Comparison of ENCODE assay signal across 9 cellular contexts in genomic region chr2:96832751-96833507, GRCh38. TPM values are rescaled to one million over a fixed set of nuclear protein-coding genes. Genes with fewer than 3 reads are reported as not detected.
A peak's percentile ranks its signal among the peaks of the same experiment; 100 is the strongest.
DNase-seq lines count a peak whose midpoint lies in the region; ATAC-seq, FAIRE-seq and TF ChIP-seq lines count a peak whose summit lies in the region.
"Had no signal": no experiment of that assay in that cellular context is flagged by ENCODE, and none has a peak within 500 bp of the region (broad histone marks: within the 10 kb centered on the region; RNA-seq: fewer than 3 reads in every experiment).

No MANE protein-coding gene starts in this region.

- H3K36me3 Mint-ChIP-seq in stimulated activated naive B cell treated with anti-CD40 and anti-IgM and Interleukin-4, amounts not matched to agents 10 μg/mL and 1 μg/mL and 100 μg/mL, for 72 hours: peaks cover 32 to 45% of the 10 kb centered on the region in 2 donors

- H3K36me3 ChIP-seq in iPS-15b (ENCODE audit: control insufficient read depth, insufficient read depth, low read length): peaks cover 21% of the 10 kb centered on the region

- no peak overlapping the region for H3K9ac ChIP-seq in iPS-15b (ENCODE audit: low read depth, low read length)

- ATAC-seq in stimulated activated naive B cell treated with anti-CD40 and anti-IgM and Interleukin-4, amounts not matched to agents 10 μg/mL and 1 μg/mL and 100 μg/mL, for 72 hours (replicated peaks): peak in 1 of 2 donors; percentile 31
- no peak for ATAC-seq in HG02870 (IDR thresholded peaks at IDR 0.05; ENCODE audit: unreplicated experiment)

- H3K9me3 Mint-ChIP-seq in stimulated activated naive B cell treated with anti-CD40 and anti-IgM and Interleukin-4, amounts not matched to agents 10 μg/mL and 1 μg/mL and 100 μg/mL, for 72 hours: no peaks in the 10 kb centered on the region

- peak; percentile 13; the same call in 1 of the 2 replicates for TF ChIP-seq RAD21 in Ishikawa (IDR thresholded peaks at IDR 0.05; ENCODE audit: low read depth)

- no peaks in the 10 kb centered on the region for H3K27me3 ChIP-seq in iPS-15b (ENCODE audit: control insufficient read depth, insufficient read depth, low read length)
- H3K27me3 ChIP-seq: dorsolateral prefrontal cortex had no signal

- H3K9me3 ChIP-seq in iPS-15b (ENCODE audit: control insufficient read depth, insufficient read depth, low read length): no peaks in the 10 kb centered on the region

- peaks cover 9 to 10% of the 10 kb centered on the region in 2 donors for H3K4me1 Mint-ChIP-seq in stimulated activated naive B cell treated with anti-CD40 and anti-IgM and Interleukin-4, amounts not matched to agents 10 μg/mL and 1 μg/mL and 100 μg/mL, for 72 hours

- H3K27me3 Mint-ChIP-seq in stimulated activated naive B cell treated with anti-CD40 and anti-IgM and Interleukin-4, amounts not matched to agents 10 μg/mL and 1 μg/mL and 100 μg/mL, for 72 hours: no peaks in the 10 kb centered on the region

- no peak for FAIRE-seq in GM12891 (lab: Jason Lieb, UNC)

- H3K27ac Mint-ChIP-seq in stimulated activated naive B cell treated with anti-CD40 and anti-IgM and Interleukin-4, amounts not matched to agents 10 μg/mL and 1 μg/mL and 100 μg/mL, for 72 hours: peak overlapping the region; percentile 59

- H3K4me3 Mint-ChIP-seq in stimulated activated naive B cell treated with anti-CD40 and anti-IgM and Interleukin-4, amounts not matched to agents 10 μg/mL and 1 μg/mL and 100 μg/mL, for 72 hours: no peak overlapping the region

- TF ChIP-seq EP300 in Ishikawa (IDR thresholded peaks at IDR 0.05; ENCODE audit: borderline replicate concordance): no peak

- H3K4me1 ChIP-seq in iPS-15b (ENCODE audit: control insufficient read depth, insufficient read depth, low read length): peaks cover 7% of the 10 kb centered on the region

- peak overlapping the region; percentile 6 for H3K4me3 ChIP-seq in iPS-15b (ENCODE audit: low read depth, low read length)
- H3K4me3 ChIP-seq: dorsolateral prefrontal cortex had no signal

- no peak for TF ChIP-seq POLR2A in GM12891 (IDR thresholded peaks at IDR 0.05; ENCODE audit: low read depth, low read length)

- peak; percentile 96 for DNase-seq in SW480 (ENCODE audit: low spot score)
- DNase-seq in stimulated activated naive B cell treated with anti-CD40 and anti-IgM and Interleukin-4, amounts not matched to agents 10 μg/mL and 1 μg/mL and 100 μg/mL, for 72 hours: no peak
- DNase-seq in GM12891 (ENCODE audit: insufficient read length, low spot score): no peak
- no peak for DNase-seq in hypothalamus (lab: John Stamatoyannopoulos, UW)
- no peak for DNase-seq in Kasumi-1 (lab: John Stamatoyannopoulos, UW)

TF ChIP-seq in Ishikawa, 13 proteins besides CTCF, POLR2A, EP300 and RAD21 (continues in another document):
- TF ChIP-seq FOXM1 (IDR thresholded peaks at IDR 0.05; ENCODE audit: borderline replicate concordance, low read depth): no peak
- TF ChIP-seq, protein P1, sequence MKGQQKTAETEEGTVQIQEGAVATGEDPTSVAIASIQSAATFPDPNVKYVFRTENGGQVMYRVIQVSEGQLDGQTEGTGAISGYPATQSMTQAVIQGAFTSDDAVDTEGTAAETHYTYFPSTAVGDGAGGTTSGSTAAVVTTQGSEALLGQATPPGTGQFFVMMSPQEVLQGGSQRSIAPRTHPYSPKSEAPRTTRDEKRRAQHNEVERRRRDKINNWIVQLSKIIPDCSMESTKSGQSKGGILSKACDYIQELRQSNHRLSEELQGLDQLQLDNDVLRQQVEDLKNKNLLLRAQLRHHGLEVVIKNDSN (IDR thresholded peaks at IDR 0.05): no peak
- TF ChIP-seq ZBTB7A (IDR thresholded peaks at IDR 0.05; ENCODE audit: low read depth): no peak
- TF ChIP-seq TAF1 (IDR thresholded peaks at IDR 0.05; ENCODE audit: low read depth): no peak
- no peak for TF ChIP-seq CREB1 (IDR thresholded peaks at IDR 0.05; ENCODE audit: low read depth)
- TF ChIP-seq NFIC (IDR thresholded peaks at IDR 0.05): no peak
- no peak for TF ChIP-seq EGR1 (IDR thresholded peaks at IDR 0.05)
- TF ChIP-seq CEBPB (IDR thresholded peaks at IDR 0.05): no peak
- peak; percentile 88 for TF ChIP-seq TEAD4 (IDR thresholded peaks at IDR 0.05)
- TF ChIP-seq YY1 (IDR thresholded peaks at IDR 0.05; ENCODE audit: low read depth): peak; percentile 43; the same call in 1 of the 2 replicates
- TF ChIP-seq, protein P2, sequence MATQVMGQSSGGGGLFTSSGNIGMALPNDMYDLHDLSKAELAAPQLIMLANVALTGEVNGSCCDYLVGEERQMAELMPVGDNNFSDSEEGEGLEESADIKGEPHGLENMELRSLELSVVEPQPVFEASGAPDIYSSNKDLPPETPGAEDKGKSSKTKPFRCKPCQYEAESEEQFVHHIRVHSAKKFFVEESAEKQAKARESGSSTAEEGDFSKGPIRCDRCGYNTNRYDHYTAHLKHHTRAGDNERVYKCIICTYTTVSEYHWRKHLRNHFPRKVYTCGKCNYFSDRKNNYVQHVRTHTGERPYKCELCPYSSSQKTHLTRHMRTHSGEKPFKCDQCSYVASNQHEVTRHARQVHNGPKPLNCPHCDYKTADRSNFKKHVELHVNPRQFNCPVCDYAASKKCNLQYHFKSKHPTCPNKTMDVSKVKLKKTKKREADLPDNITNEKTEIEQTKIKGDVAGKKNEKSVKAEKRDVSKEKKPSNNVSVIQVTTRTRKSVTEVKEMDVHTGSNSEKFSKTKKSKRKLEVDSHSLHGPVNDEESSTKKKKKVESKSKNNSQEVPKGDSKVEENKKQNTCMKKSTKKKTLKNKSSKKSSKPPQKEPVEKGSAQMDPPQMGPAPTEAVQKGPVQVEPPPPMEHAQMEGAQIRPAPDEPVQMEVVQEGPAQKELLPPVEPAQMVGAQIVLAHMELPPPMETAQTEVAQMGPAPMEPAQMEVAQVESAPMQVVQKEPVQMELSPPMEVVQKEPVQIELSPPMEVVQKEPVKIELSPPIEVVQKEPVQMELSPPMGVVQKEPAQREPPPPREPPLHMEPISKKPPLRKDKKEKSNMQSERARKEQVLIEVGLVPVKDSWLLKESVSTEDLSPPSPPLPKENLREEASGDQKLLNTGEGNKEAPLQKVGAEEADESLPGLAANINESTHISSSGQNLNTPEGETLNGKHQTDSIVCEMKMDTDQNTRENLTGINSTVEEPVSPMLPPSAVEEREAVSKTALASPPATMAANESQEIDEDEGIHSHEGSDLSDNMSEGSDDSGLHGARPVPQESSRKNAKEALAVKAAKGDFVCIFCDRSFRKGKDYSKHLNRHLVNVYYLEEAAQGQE (IDR thresholded peaks at IDR 0.05; ENCODE audit: low read depth): no peak
- 0 out of 2 replicates have a peak, but pooled peaks have one; percentile 34 for TF ChIP-seq TCF12 (IDR thresholded peaks at IDR 0.05; ENCODE audit: low read depth)

TF ChIP-seq in GM12891, 5 proteins besides CTCF, POLR2A, EP300 and RAD21:
- no peak for TF ChIP-seq PAX5 (IDR thresholded peaks at IDR 0.05; ENCODE audit: insufficient read depth, low read length, severe bottlenecking)
TF ChIP-seq in GM12891: peak in this region for 0.

RNA-seq across cellular contexts. Expression of gene ANKRD23, which starts 10.9 kb away (rescaled TPM):
- polyA plus RNA-seq in GM12891 (2012; ENCODE audit: low read depth, missing spikeins): 2.2 TPM

RNA-seq across cellular contexts. Expression of gene CNNM3, which starts 16.9 kb away (rescaled TPM):
- 5.2 TPM for polyA plus RNA-seq in GM12891 (2012; ENCODE audit: low read depth, missing spikeins)

RNA-seq across cellular contexts. Expression of gene ANKRD39, which starts 24.9 kb away (rescaled TPM):
- polyA plus RNA-seq in GM12891 (2012; ENCODE audit: low read depth, missing spikeins): 14.9 TPM

RNA-seq across cellular contexts. Expression of gene SEMA4C, which starts 37.0 kb away (rescaled TPM):
- polyA plus RNA-seq in GM12891 (2012; ENCODE audit: low read depth, missing spikeins): 8.8 TPM
